ENCODE assay signal across 8 cellular contexts in genomic region chr6:99424761-99425646, GRCh38. TPM values are rescaled to one million over a fixed set of nuclear protein-coding genes. Genes with fewer than 3 reads are reported as not detected.
DNase-seq lines count a peak whose midpoint lies in the region; ATAC-seq and TF ChIP-seq lines count a peak whose summit lies in the region.

A gene with protein sequence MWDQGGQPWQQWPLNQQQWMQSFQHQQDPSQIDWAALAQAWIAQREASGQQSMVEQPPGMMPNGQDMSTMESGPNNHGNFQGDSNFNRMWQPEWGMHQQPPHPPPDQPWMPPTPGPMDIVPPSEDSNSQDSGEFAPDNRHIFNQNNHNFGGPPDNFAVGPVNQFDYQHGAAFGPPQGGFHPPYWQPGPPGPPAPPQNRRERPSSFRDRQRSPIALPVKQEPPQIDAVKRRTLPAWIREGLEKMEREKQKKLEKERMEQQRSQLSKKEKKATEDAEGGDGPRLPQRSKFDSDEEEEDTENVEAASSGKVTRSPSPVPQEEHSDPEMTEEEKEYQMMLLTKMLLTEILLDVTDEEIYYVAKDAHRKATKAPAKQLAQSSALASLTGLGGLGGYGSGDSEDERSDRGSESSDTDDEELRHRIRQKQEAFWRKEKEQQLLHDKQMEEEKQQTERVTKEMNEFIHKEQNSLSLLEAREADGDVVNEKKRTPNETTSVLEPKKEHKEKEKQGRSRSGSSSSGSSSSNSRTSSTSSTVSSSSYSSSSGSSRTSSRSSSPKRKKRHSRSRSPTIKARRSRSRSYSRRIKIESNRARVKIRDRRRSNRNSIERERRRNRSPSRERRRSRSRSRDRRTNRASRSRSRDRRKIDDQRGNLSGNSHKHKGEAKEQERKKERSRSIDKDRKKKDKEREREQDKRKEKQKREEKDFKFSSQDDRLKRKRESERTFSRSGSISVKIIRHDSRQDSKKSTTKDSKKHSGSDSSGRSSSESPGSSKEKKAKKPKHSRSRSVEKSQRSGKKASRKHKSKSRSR (minus strand): TSS chr6:99425308. CDS start chr6:99414659, 10,649 bp downstream.

- H3K9me2 ChIP-seq in SK-N-SH = no peaks in the 10 kb centered on the region

- CTCF ChIA-PET in SK-N-SH (lab: Yijun Ruan, JAX) = interaction anchor here (0.6 to 2.6 kb wide), 16 partner anchors 9 to 182 kb away, joined by 3 to 28 read pairs (median 5); partner anchors contain the start of gene FAXC

- H3K27ac ChIP-seq in SK-N-SH (ENCODE audit: low read depth in 2 of 2, low read length in 1 of 2) = peak within 1 kb of the TSS; percentile 97 to 99

- peak within 1 kb of the TSS; percentile 94 for H3K9ac ChIP-seq in SK-N-SH

- H2AFZ ChIP-seq in SK-N-SH (ENCODE audit: low read depth) = peak within 1 kb of the TSS; percentile 80

- H3K36me3 ChIP-seq in SK-N-SH (replicated peaks in 1 of 2; ENCODE audit: control insufficient read depth in 1 of 2, insufficient read depth in 2 of 2, low read length in 1 of 2) = peaks cover 13 to 15% of the 10 kb centered on the region in 2 experiments

- peak; percentile 94 for ATAC-seq in HG02571 (IDR thresholded peaks at IDR 0.05; ENCODE audit: unreplicated experiment)

- TF ChIP-seq CTCF in SK-N-SH (IDR thresholded peaks at IDR 0.05) = no peak

- H3K79me2 ChIP-seq in SK-N-SH (ENCODE audit: insufficient read depth) = peaks cover 73% of the 10 kb centered on the region

- H3F3A ChIP-seq in SK-N-SH (replicated peaks; ENCODE audit: insufficient read depth) = peaks cover 16% of the 10 kb centered on the region

- POLR2A ChIA-PET in SK-N-SH (lab: Yijun Ruan, JAX) = interaction anchor here (0.8 to 1.4 kb wide), 10 partner anchors 15 to 143 kb away, joined by 3 to 7 read pairs (median 4); partner anchors contain the start of genes CCNC, COQ3 and FAXC

- no peak for TF ChIP-seq EP300 in SK-N-SH (IDR thresholded peaks at IDR 0.05; ENCODE audit: borderline replicate concordance in 1 of 2, low read depth in 1 of 2, low read length in 1 of 2)

- no peaks in the 10 kb centered on the region for H3K27me3 ChIP-seq in SK-N-SH (ENCODE audit: insufficient read depth)

- H3K9me3 ChIP-seq in SK-N-SH = no peaks in the 10 kb centered on the region

- peak within 1 kb of the TSS; percentile 90 to 99 for H3K4me3 ChIP-seq in SK-N-SH (ENCODE audit: low read depth in 2 of 2, low read length in 1 of 2)

- DNase-seq in GM04504 (ENCODE audit: low read depth) (peak; percentile 98), NCI-H1048 (lab: John Stamatoyannopoulos, UW) (peak; percentile 96), SK-N-SH (peak; percentile 86), germinal center (ENCODE audit: low spot score) (peak; percentile 92), non-pigmented ciliary epithelial cell (ENCODE audit: low read depth) (peak; percentile 98), superior temporal gyrus (ENCODE audit: extremely low spot score) (peak; percentile 100)
- peak; percentile 85 for DNase-seq in activated naive CD4-positive, alpha-beta T cell treated with anti-CD3 and anti-CD28 coated beads, Interleukin-2, amount 50 U/mL, for 16 hours

- 1% methylated on average over 51 of the region's 53 CpGs for WGBS in SK-N-SH (ENCODE audit: low lambda C conversion rate)

- TF ChIP-seq RAD21 in SK-N-SH (IDR thresholded peaks at IDR 0.05; ENCODE audit: low read length) = no peak

- H3K4me1 ChIP-seq in SK-N-SH (ENCODE audit: control insufficient read depth in 1 of 2, insufficient read depth in 2 of 2, low read depth in 1 of 2, low read length in 1 of 2) = peaks cover 8 to 13% of the 10 kb centered on the region in 2 experiments

- H4K20me1 ChIP-seq in SK-N-SH (ENCODE audit: insufficient read depth) = peaks cover 45% of the 10 kb centered on the region

- H3K4me2 ChIP-seq in SK-N-SH = peak within 1 kb of the TSS; percentile 77

TF ChIP-seq in SK-N-SH, 30 proteins besides CTCF, POLR2A, EP300 and RAD21 (continues in another document):
- no peak for TF ChIP-seq REST (IDR thresholded peaks at IDR 0.05; ENCODE audit: low read depth, low read length)
- TF ChIP-seq RFX5 (IDR thresholded peaks at IDR 0.05; ENCODE audit: low read length) = no peak
- peak; percentile 65 for TF ChIP-seq TAF1 (IDR thresholded peaks at IDR 0.05; ENCODE audit: borderline replicate concordance, low read depth, low read length)
- peak; percentile 87 for TF ChIP-seq NRF1 (IDR thresholded peaks at IDR 0.05; ENCODE audit: low read depth, low read length)
- TF ChIP-seq TCF12 (IDR thresholded peaks at IDR 0.05) = no peak
- TF ChIP-seq CHD2 (IDR thresholded peaks at IDR 0.05; ENCODE audit: low read length, partially characterized antibody) = peak; percentile 72
- TF ChIP-seq RXRA (IDR thresholded peaks at IDR 0.05; ENCODE audit: borderline replicate concordance, low read depth) = no peak
- no peak; the same call in 1 of the 2 replicates for TF ChIP-seq FOXM1 (IDR thresholded peaks at IDR 0.05; ENCODE audit: low read depth)
- no peak for TF ChIP-seq FOXJ3 (CRISPR knock-in tag; IDR thresholded peaks at IDR 0.05)
- peak; percentile 97 for TF ChIP-seq MAX (IDR thresholded peaks at IDR 0.05; ENCODE audit: low read depth)
- TF ChIP-seq ZBTB33 (IDR thresholded peaks at IDR 0.05; ENCODE audit: borderline replicate concordance, low read depth) = peak; percentile 54; the same call in 1 of the 2 replicates
- peak; percentile 99 for TF ChIP-seq YY1 (IDR thresholded peaks at IDR 0.05; ENCODE audit: low read depth)
- peak; percentile 55; the same call in 1 of the 2 replicates for TF ChIP-seq ELF1 (IDR thresholded peaks at IDR 0.05)
- TF ChIP-seq POLR2AphosphoS5 (IDR thresholded peaks at IDR 0.05; ENCODE audit: low read depth, low read length) = peak; percentile 83
- no peak for TF ChIP-seq SMC3 (IDR thresholded peaks at IDR 0.05; ENCODE audit: low read depth, low read length)
- no peak for TF ChIP-seq JUND (IDR thresholded peaks at IDR 0.05)
- TF ChIP-seq, protein P1, sequence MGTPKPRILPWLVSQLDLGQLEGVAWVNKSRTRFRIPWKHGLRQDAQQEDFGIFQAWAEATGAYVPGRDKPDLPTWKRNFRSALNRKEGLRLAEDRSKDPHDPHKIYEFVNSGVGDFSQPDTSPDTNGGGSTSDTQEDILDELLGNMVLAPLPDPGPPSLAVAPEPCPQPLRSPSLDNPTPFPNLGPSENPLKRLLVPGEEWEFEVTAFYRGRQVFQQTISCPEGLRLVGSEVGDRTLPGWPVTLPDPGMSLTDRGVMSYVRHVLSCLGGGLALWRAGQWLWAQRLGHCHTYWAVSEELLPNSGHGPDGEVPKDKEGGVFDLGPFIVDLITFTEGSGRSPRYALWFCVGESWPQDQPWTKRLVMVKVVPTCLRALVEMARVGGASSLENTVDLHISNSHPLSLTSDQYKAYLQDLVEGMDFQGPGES (IDR thresholded peaks at IDR 0.05; ENCODE audit: low read depth, low read length) = no peak

RNA-seq across cellular contexts. Expression of the gene that starts here (rescaled TPM):
- 39.1 and 63.0 TPM in 2 replicates for polyA plus RNA-seq in SK-N-SH (2012; rRNA removed)
- polyA plus RNA-seq in SK-N-SH (2012; cell fraction: cytosol; rRNA removed) = 27.8 and 30.1 TPM in 2 replicates
- 150 and 304 TPM in 2 replicates for polyA plus RNA-seq in SK-N-SH (2012; cell fraction: nucleus; rRNA removed)

Comparison
In these comparisons a context has a peak if more than half of its experiments do, and no peak if none do; other contexts are left out.
1. Peak in every context shown above with its lines: DNase-seq, ATAC-seq, H3K4me3 ChIP-seq and H3K27ac ChIP-seq.